19 cellular contexts compared by ENCODE assay signal in the genomic region with DNA sequence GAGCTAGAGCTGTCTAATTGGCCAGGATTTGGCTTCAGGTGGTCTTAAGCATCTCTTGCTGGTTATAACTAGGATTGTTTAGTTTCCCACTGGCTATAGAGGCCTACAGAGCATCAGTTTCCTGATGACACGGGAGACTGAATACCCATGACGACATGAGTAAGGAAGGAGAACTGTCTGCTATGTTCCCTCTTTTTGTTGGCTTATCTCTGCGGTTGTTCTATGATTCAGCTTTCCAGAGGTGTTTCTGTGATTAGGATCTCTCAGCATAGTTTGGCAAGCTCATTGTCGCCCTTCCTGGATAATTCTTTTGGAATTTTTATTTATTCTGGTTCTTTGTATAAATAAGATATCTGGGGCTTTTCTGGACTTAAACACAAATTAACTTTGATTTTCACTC.
DNase-seq lines count a peak whose midpoint lies in the region; FAIRE-seq and TF ChIP-seq lines count a peak whose summit lies in the region.
"Had no signal": no experiment of that assay in that cellular context is flagged by ENCODE, and none has a peak within 500 bp of the region (broad histone marks: within the 10 kb centered on the region; RNA-seq: fewer than 3 reads in every experiment).

No MANE protein-coding gene starts in this region.

- H3K4me1 ChIP-seq in astrocyte (ENCODE audit: insufficient read depth, low read length) (no peaks in the 10 kb centered on the region), trophoblast cell (ENCODE audit: control insufficient read depth in 1 of 2, insufficient read depth in 2 of 2, low read length in 2 of 2) (no peaks in the 10 kb centered on the region)
- H3K4me1 ChIP-seq: A549 had no signal

- H3K9me3 ChIP-seq in astrocyte (ENCODE audit: insufficient read depth, low read depth, low read length) (no peaks in the 10 kb centered on the region), trophoblast cell (ENCODE audit: insufficient read depth, low read depth, low read length) (no peaks in the 10 kb centered on the region)
- H3K9me3 ChIP-seq: A549, BE2C had no signal

- H3K4me1 Mint-ChIP-seq in astrocyte (ENCODE audit: low read depth, unreplicated experiment), result no peaks in the 10 kb centered on the region
- H3K4me1 Mint-ChIP-seq in nephron progenitor cell, result no peaks in the 10 kb centered on the region
- H3K4me1 Mint-ChIP-seq: CD4-positive, alpha-beta memory T cell; GM23338; IgD-negative memory B cell had no signal

- H3K79me1 ChIP-seq in trophoblast cell (ENCODE audit: low read length), result no peaks in the 10 kb centered on the region

- H4K8ac ChIP-seq in trophoblast cell (ENCODE audit: low read depth, low read length), result no peak overlapping the region

- no peak overlapping the region for H3K23ac ChIP-seq in trophoblast cell (ENCODE audit: low read length)

- no peaks in the 10 kb centered on the region for H3K27me3 Mint-ChIP-seq in astrocyte (ENCODE audit: low read depth, unreplicated experiment)
- H3K27me3 Mint-ChIP-seq in nephron progenitor cell (ENCODE audit: low read depth, poor library complexity), result peaks cover 2% of the 10 kb centered on the region
- H3K27me3 Mint-ChIP-seq: CD4-positive, alpha-beta memory T cell; IgD-negative memory B cell had no signal

- no peak overlapping the region for H2BK5ac ChIP-seq in trophoblast cell (ENCODE audit: low read depth, low read length, poor library complexity)

- H3K27ac ChIP-seq in astrocyte (ENCODE audit: low read depth, low read length) (no peak overlapping the region), trophoblast cell (ENCODE audit: low read depth, low read length) (no peak overlapping the region)
- H3K27ac ChIP-seq: A549, C4-2B, HL-60 had no signal

- H3K36me3 ChIP-seq in astrocyte (ENCODE audit: insufficient read depth, low read length) (no peaks in the 10 kb centered on the region), trophoblast cell (ENCODE audit: control insufficient read depth in 1 of 2, insufficient read depth in 2 of 2, low read length in 2 of 2) (no peaks in the 10 kb centered on the region)

- H4K20me1 ChIP-seq in astrocyte (ENCODE audit: insufficient read depth, low read length), result no peaks in the 10 kb centered on the region

- no peaks in the 10 kb centered on the region for H3K79me2 ChIP-seq in astrocyte (ENCODE audit: insufficient read depth, low read length)
- H3K79me2 ChIP-seq in trophoblast cell (ENCODE audit: control insufficient read depth, insufficient read depth, low read length, poor library complexity), result no peaks in the 10 kb centered on the region

- no peak overlapping the region for H3K14ac ChIP-seq in trophoblast cell (ENCODE audit: low read length)

- H3K9me3 Mint-ChIP-seq in astrocyte (ENCODE audit: unreplicated experiment) (no peaks in the 10 kb centered on the region), nephron progenitor cell (no peaks in the 10 kb centered on the region)
- H3K9me3 Mint-ChIP-seq: GM23338, IgD-negative memory B cell had no signal

- H2BK120ac ChIP-seq in trophoblast cell (ENCODE audit: insufficient read depth, low read length, poor library complexity), result no peak overlapping the region

- H3K4me3 Mint-ChIP-seq in astrocyte (ENCODE audit: unreplicated experiment), result no peak overlapping the region
- no peak overlapping the region for H3K4me3 Mint-ChIP-seq in nephron progenitor cell
- H3K4me3 Mint-ChIP-seq: CD4-positive, alpha-beta memory T cell; GM23338; IgD-negative memory B cell had no signal

- no peak overlapping the region for H3K4me3 ChIP-seq in astrocyte (ENCODE audit: insufficient read depth, low read depth, low read length)
- no peak overlapping the region for H3K4me3 ChIP-seq in trophoblast cell (ENCODE audit: low read depth, low read length)
- H3K4me3 ChIP-seq: A549, GM23338 had no signal

- DNase-seq in ELR (ENCODE audit: low read depth) (peak; percentile 24), M059J (ENCODE audit: low read depth) (peak; percentile 4), astrocyte (ENCODE audit: low read depth) (peak; percentile 1), trophoblast cell (peak; percentile 3 to 38), nephron progenitor cell (no peak), SHP77 (lab: John Stamatoyannopoulos, UW) (no peak)
- DNase-seq in activated CD4-positive, alpha-beta T cell treated with anti-CD3 and anti-CD28 coated beads for 1 hour, result no peak
- DNase-seq: BE2C; CD4-positive, alpha-beta memory T cell; DMS79; H7 had no signal

- no peak overlapping the region for H3K4me2 ChIP-seq in astrocyte (ENCODE audit: low read length)
- no peak overlapping the region for H3K4me2 ChIP-seq in trophoblast cell (ENCODE audit: low read length)
- H3K4me2 ChIP-seq: A549, GM23338 had no signal

- TF ChIP-seq CTCF in astrocyte (IDR thresholded peaks at IDR 0.05; ENCODE audit: insufficient read depth, low read depth, low read length) (no peak), nephron progenitor cell (IDR thresholded peaks at IDR 0.05) (no peak)

- H2BK12ac ChIP-seq in trophoblast cell (ENCODE audit: low read length), result no peak overlapping the region

- H3K27ac Mint-ChIP-seq in astrocyte (ENCODE audit: unreplicated experiment), result no peak overlapping the region
- H3K27ac Mint-ChIP-seq in nephron progenitor cell, result no peak overlapping the region
- H3K27ac Mint-ChIP-seq: CD4-positive, alpha-beta memory T cell; GM23338; IgD-negative memory B cell had no signal

- H3K9ac ChIP-seq in astrocyte (ENCODE audit: low read length), result no peak overlapping the region
- no peak overlapping the region for H3K9ac ChIP-seq in trophoblast cell (ENCODE audit: low read length)

- no peak overlapping the region for H2AK5ac ChIP-seq in trophoblast cell (ENCODE audit: low read length)

- FAIRE-seq in astrocyte (lab: Jason Lieb, UNC), result no peak
- FAIRE-seq: A549, G401.6, GM12892, GM19239 had no signal

- H3K18ac ChIP-seq in trophoblast cell (ENCODE audit: low read length), result no peak overlapping the region

- no CpG with 5 or more reads among the region's 4 CpGs for WGBS in trophoblast cell (ENCODE audit: extremely low coverage, insufficient coverage, insufficient read length)

- no peaks in the 10 kb centered on the region for H3K27me3 ChIP-seq in astrocyte (ENCODE audit: insufficient read depth, low read length)
- no peaks in the 10 kb centered on the region for H3K27me3 ChIP-seq in trophoblast cell (ENCODE audit: insufficient read depth, low read length)
- H3K27me3 ChIP-seq: BE2C had no signal

- H4K12ac ChIP-seq in trophoblast cell (ENCODE audit: low read depth, low read length), result no peak overlapping the region

- H3K4ac ChIP-seq in trophoblast cell (ENCODE audit: low read depth, low read length), result no peak overlapping the region

- H4K91ac ChIP-seq in trophoblast cell (ENCODE audit: low read depth, low read length), result no peak overlapping the region

- no peak overlapping the region for H2AFZ ChIP-seq in astrocyte (ENCODE audit: low read depth, low read length)
- no peak overlapping the region for H2AFZ ChIP-seq in trophoblast cell (ENCODE audit: insufficient read depth, low read length, poor library complexity)
- H2AFZ ChIP-seq: GM23338 had no signal

- H3K36me3 Mint-ChIP-seq in astrocyte (ENCODE audit: low read depth, unreplicated experiment) (no peaks in the 10 kb centered on the region), nephron progenitor cell (ENCODE audit: low read depth) (no peaks in the 10 kb centered on the region)
- H3K36me3 Mint-ChIP-seq: CD4-positive, alpha-beta memory T cell; IgD-negative memory B cell had no signal

Comparison
In these comparisons a context has a peak if more than half of its experiments do, and no peak if none do; other contexts are left out.
1. DNase-seq: peak in ELR (single experiment), M059J (single experiment), astrocyte (single experiment) and trophoblast cell (2 of 2); none in activated CD4-positive, alpha-beta T cell treated with anti-CD3 and anti-CD28 coated beads for 1 hour (single experiment), nephron progenitor cell (single experiment) and SHP77 (0 of 2).